ENCODE assay signal across 19 cellular contexts in genomic region chr19:33325920-33326319, GRCh38. TPM values are rescaled to one million over a fixed set of nuclear protein-coding genes. Genes with fewer than 3 reads are reported as not detected.
DNase-seq lines count a peak whose midpoint lies in the region; ATAC-seq and TF ChIP-seq lines count a peak whose summit lies in the region.
"Had no signal": no experiment of that assay in that cellular context is flagged by ENCODE, and none has a peak within 500 bp of the region (broad histone marks: within the 10 kb centered on the region; RNA-seq: fewer than 3 reads in every experiment).

No MANE protein-coding gene starts in this region.

- H3K9me3 Mint-ChIP-seq in activated naive CD4-positive, alpha-beta T cell treated with anti-CD3 and anti-CD28 coated beads, Interleukin-2, amount 10 ng/mL, durations not matched to agents 7 days and 5 days = peaks cover 4% of the 10 kb centered on the region
- H3K9me3 Mint-ChIP-seq: activated CD4-positive, alpha-beta T cell treated with anti-CD3 and anti-CD28 coated beads, Interleukin-2, amount 10 ng/mL, durations not matched to agents 24 days and 14 days had no signal

- no peaks in the 10 kb centered on the region for H3K36me3 Mint-ChIP-seq in activated naive CD4-positive, alpha-beta T cell treated with anti-CD3 and anti-CD28 coated beads, Interleukin-2, amount 10 ng/mL, durations not matched to agents 7 days and 5 days

- DNase-seq in EH (ENCODE audit: low read depth) = peak; percentile 19
- peak; percentile 23 for DNase-seq in RPMI7951 (ENCODE audit: low read depth)
- peak; percentile 70 for DNase-seq in globus pallidus (ENCODE audit: low spot score)
- peak; percentile 88 for DNase-seq in posterior vena cava (ENCODE audit: low spot score)
- no peak for DNase-seq in activated naive CD4-positive, alpha-beta T cell treated with anti-CD3 and anti-CD28 coated beads, Interleukin-2, amount 10 ng/mL, durations not matched to agents 7 days and 5 days
- DNase-seq in KBM-7 = no peak
- no peak for DNase-seq in hepatic stellate cell (ENCODE audit: low spot score)
- DNase-seq: activated CD4-positive, alpha-beta T cell treated with anti-CD3 and anti-CD28 coated beads, Interleukin-2, amount 10 ng/mL, durations not matched to agents 24 days and 14 days; activated T-cell treated with anti-CD3 and anti-CD28 coated beads, Interleukin-2, amount 50 U/mL, for 1 hour; AML-193; H9; KG1; mesendoderm; NCI-H187; NK-92 treated with Interleukin-12 subunit alpha and Interleukin-12 subunit beta, amount 100 ng/mL, for 24 hours; SIG-M5; T1000 had no signal

- in situ Hi-C loops in KBM-7 (cut with MboI; ENCODE audit: low pct_unique_long_range_greater_than_20kb, low sequenced_read_pairs) = no loop called here

- H3K27ac Mint-ChIP-seq in activated naive CD4-positive, alpha-beta T cell treated with anti-CD3 and anti-CD28 coated beads, Interleukin-2, amount 10 ng/mL, durations not matched to agents 7 days and 5 days = no peak overlapping the region
- H3K27ac Mint-ChIP-seq: activated CD4-positive, alpha-beta T cell treated with anti-CD3 and anti-CD28 coated beads, Interleukin-2, amount 10 ng/mL, durations not matched to agents 24 days and 14 days; dendritic cell treated with granulocyte-macrophage colony-stimulating factor and Interleukin-4, amounts not matched to agents 40 ng/mL and 50 ng/mL, for 4 days; H9 had no signal

- intact Hi-C loops in posterior vena cava (cut with DNase I) = no loop called here

- no peak for ATAC-seq in GM18505 (IDR thresholded peaks at IDR 0.05; ENCODE audit: unreplicated experiment)

- TF ChIP-seq POLR2A in GM18505 (IDR thresholded peaks at IDR 0.05; ENCODE audit: borderline replicate concordance, extremely low read depth, insufficient read depth, insufficient read length) = no peak

- CTCF ChIA-PET in activated naive CD4-positive, alpha-beta T cell treated with anti-CD3 and anti-CD28 coated beads, Interleukin-2, amount 10 ng/mL, durations not matched to agents 7 days and 5 days (lab: Charles Lee) = no interaction called here

- H3K27me3 Mint-ChIP-seq in activated naive CD4-positive, alpha-beta T cell treated with anti-CD3 and anti-CD28 coated beads, Interleukin-2, amount 10 ng/mL, durations not matched to agents 7 days and 5 days = peaks cover 7% of the 10 kb centered on the region
- H3K27me3 Mint-ChIP-seq: dendritic cell treated with granulocyte-macrophage colony-stimulating factor and Interleukin-4, amounts not matched to agents 40 ng/mL and 50 ng/mL, for 4 days had no signal

- H3K4me1 Mint-ChIP-seq in activated naive CD4-positive, alpha-beta T cell treated with anti-CD3 and anti-CD28 coated beads, Interleukin-2, amount 10 ng/mL, durations not matched to agents 7 days and 5 days = no peaks in the 10 kb centered on the region
- H3K4me1 Mint-ChIP-seq: activated CD4-positive, alpha-beta T cell treated with anti-CD3 and anti-CD28 coated beads, Interleukin-2, amount 10 ng/mL, durations not matched to agents 24 days and 14 days had no signal

- H3K4me3 Mint-ChIP-seq in activated naive CD4-positive, alpha-beta T cell treated with anti-CD3 and anti-CD28 coated beads, Interleukin-2, amount 10 ng/mL, durations not matched to agents 7 days and 5 days = no peak overlapping the region
- H3K4me3 Mint-ChIP-seq: activated CD4-positive, alpha-beta T cell treated with anti-CD3 and anti-CD28 coated beads, Interleukin-2, amount 10 ng/mL, durations not matched to agents 24 days and 14 days; dendritic cell treated with granulocyte-macrophage colony-stimulating factor and Interleukin-4, amounts not matched to agents 40 ng/mL and 50 ng/mL, for 4 days; H9 had no signal

RNA-seq across cellular contexts. Expression of gene CEBPA, which starts 23.6 kb away (rescaled TPM):
- total RNA-seq in RPMI7951 (2014; rRNA removed; shearing (Covaris generic)) = under 0.01 TPM in 1 of 2 replicates, not detected in the other
- 1 to 10 TPM; 6.3 to 8.0 TPM for total RNA-seq in posterior vena cava

RNA-seq across cellular contexts. Expression of gene CEBPG, which starts 47.6 kb away (rescaled TPM):
- 15.0 and 15.6 TPM in 2 replicates for total RNA-seq in RPMI7951 (2014; rRNA removed; shearing (Covaris generic))
- 10 to 100 TPM; 29.1 to 41.3 TPM for total RNA-seq in posterior vena cava

Comparison
In these comparisons a context has a peak if more than half of its experiments do, and no peak if none do; other contexts are left out.
1. DNase-seq: peak in EH (single experiment), RPMI7951 (single experiment), globus pallidus (single experiment) and posterior vena cava (single experiment); none in activated naive CD4-positive, alpha-beta T cell treated with anti-CD3 and anti-CD28 coated beads, Interleukin-2, amount 10 ng/mL, durations not matched to agents 7 days and 5 days (single experiment), KBM-7 (single experiment) and hepatic stellate cell (single experiment).